ENCODE assay signal across 18 cellular contexts in genomic region chr1:72567511-72567910, GRCh38.
A peak's percentile ranks its signal among the peaks of the same experiment; 100 is the strongest.
DNase-seq lines count a peak whose midpoint lies in the region; ATAC-seq and TF ChIP-seq lines count a peak whose summit lies in the region.
"Had no signal": no experiment of that assay in that cellular context is flagged by ENCODE, and none has a peak within 500 bp of the region (broad histone marks: within the 10 kb centered on the region; RNA-seq: fewer than 3 reads in every experiment).

No MANE protein-coding gene starts in this region.

- peak overlapping the region; percentile 39; the same call in 1 of the 2 replicates for H3K27ac ChIP-seq in KMS-11
- H3K27ac ChIP-seq: epithelial cell of prostate, suprapubic skin had no signal

- H3K4me1 ChIP-seq in KMS-11 (ENCODE audit: low read depth, poor library complexity, severe bottlenecking): peaks cover 53% of the 10 kb centered on the region
- H3K4me1 ChIP-seq: suprapubic skin had no signal

- ATAC-seq in omental fat pad (ENCODE audit: low FRiP score): no peak
- no peak for ATAC-seq in HG02798 (IDR thresholded peaks at IDR 0.05; ENCODE audit: poor library complexity, unreplicated experiment)
- ATAC-seq in GM21360 (IDR thresholded peaks at IDR 0.05; ENCODE audit: unreplicated experiment): no peak
- ATAC-seq: HepG2, sciatic nerve had no signal

- DNase-seq in Ammon's horn (ENCODE audit: low spot score): peak; percentile 21
- peak; percentile 39 to 46 for DNase-seq in cardiac fibroblast (ENCODE audit: low read depth in 2 of 2)
- peak; percentile 48 for DNase-seq in medulla oblongata (ENCODE audit: extremely low spot score)
- DNase-seq in omental fat pad (ENCODE audit: low spot score): no peak
- DNase-seq in activated CD8-positive, alpha-beta memory T cell treated with anti-CD3 and anti-CD28 coated beads, Interleukin-2, amount 50 U/mL, for 4 hours: no peak
- DNase-seq: amniotic stem cell; kidney glomerular epithelial cell; NCI-H2227 treated with DMSO at 0.1 percent for 48 hours; nucleus accumbens; SIG-M5; stimulated activated CD4-positive, alpha-beta T cell treated with anti-CD3 and anti-CD28 coated beads, Interleukin-2, amount 100 ng/mL, for 48 hours had no signal

- no peak overlapping the region for H3K9ac ChIP-seq in KMS-11

- no peaks in the 10 kb centered on the region for H3K79me2 ChIP-seq in KMS-11 (ENCODE audit: insufficient read depth, low read depth)

- no peak overlapping the region for H2AFZ ChIP-seq in KMS-11 (ENCODE audit: low read depth)

- H4K20me1 ChIP-seq in KMS-11 (ENCODE audit: insufficient read depth): no peaks in the 10 kb centered on the region

- no peaks in the 10 kb centered on the region for H3K27me3 ChIP-seq in KMS-11 (ENCODE audit: insufficient read depth, low read depth)
- H3K27me3 ChIP-seq: suprapubic skin had no signal

- H3K4me3 ChIP-seq in KMS-11 (IDR thresholded peaks at IDR 0.05; ENCODE audit: insufficient read depth, low read depth, low read length): no peak overlapping the region
- H3K4me3 ChIP-seq in cardiac fibroblast (replicated peaks in 1 of 2; ENCODE audit: low read depth in 2 of 2, low read length in 2 of 2): no peak overlapping the region
- H3K4me3 ChIP-seq: suprapubic skin had no signal

- peak overlapping the region; percentile 10 for H3K4me2 ChIP-seq in KMS-11

- TF ChIP-seq CTCF in KMS-11 (conservative IDR thresholded peaks at IDR 0.05; ENCODE audit: low read depth, low read length): no peak
- TF ChIP-seq CTCF in cardiac fibroblast (IDR thresholded peaks at IDR 0.05; ENCODE audit: low read depth, low read length): no peak
- no peak for TF ChIP-seq CTCF in omental fat pad (IDR thresholded peaks at IDR 0.05)

- H3K36me3 ChIP-seq in KMS-11 (ENCODE audit: insufficient read depth): no peaks in the 10 kb centered on the region
- H3K36me3 ChIP-seq: suprapubic skin had no signal

Comparison
In these comparisons a context has a peak if more than half of its experiments do, and no peak if none do; other contexts are left out.
1. DNase-seq: peak in Ammon's horn (single experiment), cardiac fibroblast (2 of 2) and medulla oblongata (single experiment); none in omental fat pad (single experiment) and activated CD8-positive, alpha-beta memory T cell treated with anti-CD3 and anti-CD28 coated beads, Interleukin-2, amount 50 U/mL, for 4 hours (single experiment).